2 cellular contexts compared by ENCODE assay signal in the genomic region with DNA sequence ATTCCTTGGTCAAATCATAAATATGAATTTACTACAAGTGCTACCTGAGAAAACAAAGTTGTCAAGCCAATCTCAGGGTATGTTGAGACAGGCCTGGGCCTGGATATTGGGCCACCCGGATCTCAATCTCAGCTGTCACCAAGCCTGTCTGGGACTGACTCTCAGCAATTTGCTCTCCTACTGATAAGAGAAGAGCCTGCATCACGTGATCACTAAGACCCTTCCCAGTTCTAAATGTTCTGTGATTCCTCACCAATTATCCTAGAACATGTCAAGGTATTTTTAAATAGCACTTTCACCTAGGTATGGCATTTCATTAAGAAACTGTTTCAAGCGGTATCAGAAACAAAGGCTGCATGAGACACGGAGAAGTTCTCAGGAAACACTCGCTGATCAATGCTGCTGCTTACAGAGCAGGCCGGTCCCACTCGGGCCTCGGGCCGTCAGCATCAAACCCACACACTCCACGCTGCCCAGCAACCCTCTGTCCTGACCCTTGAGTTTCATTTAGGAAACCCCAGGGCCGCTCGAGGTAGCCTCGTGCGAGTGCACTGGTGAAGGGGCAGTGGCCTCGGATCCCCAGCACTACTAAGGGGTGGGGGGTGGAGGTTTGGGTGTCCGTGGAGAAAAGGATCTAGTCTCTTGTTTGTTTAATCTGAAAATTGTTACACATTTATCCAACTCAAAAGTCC.
TF ChIP-seq lines count a peak whose summit lies in the region.

No MANE protein-coding gene starts in this region.

TF ChIP-seq in GM12878, 131 proteins besides CTCF, POLR2A, EP300 and RAD21:
- TF ChIP-seq RAD51 (IDR thresholded peaks at IDR 0.05) (peak; percentile 82), ZNF622 (IDR thresholded peaks at IDR 0.05) (no peak), POLR2AphosphoS5 (IDR thresholded peaks at IDR 0.05; ENCODE audit: low read length) (peak; percentile 53), CBX5 (IDR thresholded peaks at IDR 0.05; ENCODE audit: low read depth) (no peak), BACH1 (IDR thresholded peaks at IDR 0.05; ENCODE audit: borderline replicate concordance) (no peak), PML (IDR thresholded peaks at IDR 0.05; ENCODE audit: low read length) (no peak)
- TF ChIP-seq, protein P1, sequence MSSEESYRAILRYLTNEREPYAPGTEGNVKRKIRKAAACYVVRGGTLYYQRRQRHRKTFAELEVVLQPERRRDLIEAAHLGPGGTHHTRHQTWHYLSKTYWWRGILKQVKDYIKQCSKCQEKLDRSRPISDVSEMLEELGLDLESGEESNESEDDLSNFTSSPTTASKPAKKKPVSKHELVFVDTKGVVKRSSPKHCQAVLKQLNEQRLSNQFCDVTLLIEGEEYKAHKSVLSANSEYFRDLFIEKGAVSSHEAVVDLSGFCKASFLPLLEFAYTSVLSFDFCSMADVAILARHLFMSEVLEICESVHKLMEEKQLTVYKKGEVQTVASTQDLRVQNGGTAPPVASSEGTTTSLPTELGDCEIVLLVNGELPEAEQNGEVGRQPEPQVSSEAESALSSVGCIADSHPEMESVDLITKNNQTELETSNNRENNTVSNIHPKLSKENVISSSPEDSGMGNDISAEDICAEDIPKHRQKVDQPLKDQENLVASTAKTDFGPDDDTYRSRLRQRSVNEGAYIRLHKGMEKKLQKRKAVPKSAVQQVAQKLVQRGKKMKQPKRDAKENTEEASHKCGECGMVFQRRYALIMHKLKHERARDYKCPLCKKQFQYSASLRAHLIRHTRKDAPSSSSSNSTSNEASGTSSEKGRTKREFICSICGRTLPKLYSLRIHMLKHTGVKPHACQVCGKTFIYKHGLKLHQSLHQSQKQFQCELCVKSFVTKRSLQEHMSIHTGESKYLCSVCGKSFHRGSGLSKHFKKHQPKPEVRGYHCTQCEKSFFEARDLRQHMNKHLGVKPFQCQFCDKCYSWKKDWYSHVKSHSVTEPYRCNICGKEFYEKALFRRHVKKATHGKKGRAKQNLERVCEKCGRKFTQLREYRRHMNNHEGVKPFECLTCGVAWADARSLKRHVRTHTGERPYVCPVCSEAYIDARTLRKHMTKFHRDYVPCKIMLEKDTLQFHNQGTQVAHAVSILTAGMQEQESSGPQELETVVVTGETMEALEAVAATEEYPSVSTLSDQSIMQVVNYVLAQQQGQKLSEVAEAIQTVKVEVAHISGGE (CRISPR knock-in tag; IDR thresholded peaks at IDR 0.05), result 0 out of 2 replicates have a peak, but pooled peaks have one; percentile 34

TF ChIP-seq in HepG2, 621 proteins besides CTCF, POLR2A, EP300 and RAD21 (continues in another document):
- TF ChIP-seq, protein P2, sequence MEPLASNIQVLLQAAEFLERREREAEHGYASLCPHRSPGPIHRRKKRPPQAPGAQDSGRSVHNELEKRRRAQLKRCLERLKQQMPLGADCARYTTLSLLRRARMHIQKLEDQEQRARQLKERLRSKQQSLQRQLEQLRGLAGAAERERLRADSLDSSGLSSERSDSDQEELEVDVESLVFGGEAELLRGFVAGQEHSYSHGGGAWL (CRISPR knock-in tag; IDR thresholded peaks at IDR 0.05), result no peak
- TF ChIP-seq ZNF446 (CRISPR knock-in tag; IDR thresholded peaks at IDR 0.05) (no peak), HNRNPK (IDR thresholded peaks at IDR 0.05; ENCODE audit: low read depth, low read length, poor library complexity, severe bottlenecking) (no peak), MXD4 (CRISPR knock-in tag; IDR thresholded peaks at IDR 0.05) (no peak), RAD51 (IDR thresholded peaks at IDR 0.05; ENCODE audit: borderline replicate concordance) (peak; percentile 41; the same call in 1 of the 2 replicates), IKZF1 (IDR thresholded peaks at IDR 0.05) (no peak), KLF16 (CRISPR knock-in tag; IDR thresholded peaks at IDR 0.05) (no peak), TEAD2 (CRISPR knock-in tag; IDR thresholded peaks at IDR 0.05) (no peak), ZNF451 (CRISPR knock-in tag; IDR thresholded peaks at IDR 0.05) (no peak), ZFP36L1 (CRISPR knock-in tag; IDR thresholded peaks at IDR 0.05) (no peak), ZNF12 (CRISPR knock-in tag; IDR thresholded peaks at IDR 0.05) (no peak), SOX13 (IDR thresholded peaks at IDR 0.05) (no peak), SOX13 (CRISPR knock-in tag; conservative IDR thresholded peaks at IDR 0.05 in 1 of 2, IDR thresholded peaks at IDR 0.05 in 1 of 2) (0 out of 4 replicates have a peak, but pooled peaks of 1 of the 2 experiments have one; percentile 39)
- TF ChIP-seq, protein P3, sequence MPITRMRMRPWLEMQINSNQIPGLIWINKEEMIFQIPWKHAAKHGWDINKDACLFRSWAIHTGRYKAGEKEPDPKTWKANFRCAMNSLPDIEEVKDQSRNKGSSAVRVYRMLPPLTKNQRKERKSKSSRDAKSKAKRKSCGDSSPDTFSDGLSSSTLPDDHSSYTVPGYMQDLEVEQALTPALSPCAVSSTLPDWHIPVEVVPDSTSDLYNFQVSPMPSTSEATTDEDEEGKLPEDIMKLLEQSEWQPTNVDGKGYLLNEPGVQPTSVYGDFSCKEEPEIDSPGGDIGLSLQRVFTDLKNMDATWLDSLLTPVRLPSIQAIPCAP (CRISPR knock-in tag; IDR thresholded peaks at IDR 0.05; ENCODE audit: low read depth), result no peak
- TF ChIP-seq, protein P4, sequence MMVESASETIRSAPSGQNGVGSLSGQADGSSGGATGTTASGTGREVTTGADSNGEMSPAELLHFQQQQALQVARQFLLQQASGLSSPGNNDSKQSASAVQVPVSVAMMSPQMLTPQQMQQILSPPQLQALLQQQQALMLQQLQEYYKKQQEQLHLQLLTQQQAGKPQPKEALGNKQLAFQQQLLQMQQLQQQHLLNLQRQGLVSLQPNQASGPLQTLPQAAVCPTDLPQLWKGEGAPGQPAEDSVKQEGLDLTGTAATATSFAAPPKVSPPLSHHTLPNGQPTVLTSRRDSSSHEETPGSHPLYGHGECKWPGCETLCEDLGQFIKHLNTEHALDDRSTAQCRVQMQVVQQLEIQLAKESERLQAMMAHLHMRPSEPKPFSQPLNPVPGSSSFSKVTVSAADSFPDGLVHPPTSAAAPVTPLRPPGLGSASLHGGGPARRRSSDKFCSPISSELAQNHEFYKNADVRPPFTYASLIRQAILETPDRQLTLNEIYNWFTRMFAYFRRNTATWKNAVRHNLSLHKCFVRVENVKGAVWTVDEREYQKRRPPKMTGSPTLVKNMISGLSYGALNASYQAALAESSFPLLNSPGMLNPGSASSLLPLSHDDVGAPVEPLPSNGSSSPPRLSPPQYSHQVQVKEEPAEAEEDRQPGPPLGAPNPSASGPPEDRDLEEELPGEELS (CRISPR knock-in tag; IDR thresholded peaks at IDR 0.05), result no peak
- TF ChIP-seq, protein P5, sequence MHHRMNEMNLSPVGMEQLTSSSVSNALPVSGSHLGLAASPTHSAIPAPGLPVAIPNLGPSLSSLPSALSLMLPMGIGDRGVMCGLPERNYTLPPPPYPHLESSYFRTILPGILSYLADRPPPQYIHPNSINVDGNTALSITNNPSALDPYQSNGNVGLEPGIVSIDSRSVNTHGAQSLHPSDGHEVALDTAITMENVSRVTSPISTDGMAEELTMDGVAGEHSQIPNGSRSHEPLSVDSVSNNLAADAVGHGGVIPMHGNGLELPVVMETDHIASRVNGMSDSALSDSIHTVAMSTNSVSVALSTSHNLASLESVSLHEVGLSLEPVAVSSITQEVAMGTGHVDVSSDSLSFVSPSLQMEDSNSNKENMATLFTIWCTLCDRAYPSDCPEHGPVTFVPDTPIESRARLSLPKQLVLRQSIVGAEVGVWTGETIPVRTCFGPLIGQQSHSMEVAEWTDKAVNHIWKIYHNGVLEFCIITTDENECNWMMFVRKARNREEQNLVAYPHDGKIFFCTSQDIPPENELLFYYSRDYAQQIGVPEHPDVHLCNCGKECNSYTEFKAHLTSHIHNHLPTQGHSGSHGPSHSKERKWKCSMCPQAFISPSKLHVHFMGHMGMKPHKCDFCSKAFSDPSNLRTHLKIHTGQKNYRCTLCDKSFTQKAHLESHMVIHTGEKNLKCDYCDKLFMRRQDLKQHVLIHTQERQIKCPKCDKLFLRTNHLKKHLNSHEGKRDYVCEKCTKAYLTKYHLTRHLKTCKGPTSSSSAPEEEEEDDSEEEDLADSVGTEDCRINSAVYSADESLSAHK (CRISPR knock-in tag; IDR thresholded peaks at IDR 0.05; ENCODE audit: borderline replicate concordance), result no peak
- TF ChIP-seq, protein P6, sequence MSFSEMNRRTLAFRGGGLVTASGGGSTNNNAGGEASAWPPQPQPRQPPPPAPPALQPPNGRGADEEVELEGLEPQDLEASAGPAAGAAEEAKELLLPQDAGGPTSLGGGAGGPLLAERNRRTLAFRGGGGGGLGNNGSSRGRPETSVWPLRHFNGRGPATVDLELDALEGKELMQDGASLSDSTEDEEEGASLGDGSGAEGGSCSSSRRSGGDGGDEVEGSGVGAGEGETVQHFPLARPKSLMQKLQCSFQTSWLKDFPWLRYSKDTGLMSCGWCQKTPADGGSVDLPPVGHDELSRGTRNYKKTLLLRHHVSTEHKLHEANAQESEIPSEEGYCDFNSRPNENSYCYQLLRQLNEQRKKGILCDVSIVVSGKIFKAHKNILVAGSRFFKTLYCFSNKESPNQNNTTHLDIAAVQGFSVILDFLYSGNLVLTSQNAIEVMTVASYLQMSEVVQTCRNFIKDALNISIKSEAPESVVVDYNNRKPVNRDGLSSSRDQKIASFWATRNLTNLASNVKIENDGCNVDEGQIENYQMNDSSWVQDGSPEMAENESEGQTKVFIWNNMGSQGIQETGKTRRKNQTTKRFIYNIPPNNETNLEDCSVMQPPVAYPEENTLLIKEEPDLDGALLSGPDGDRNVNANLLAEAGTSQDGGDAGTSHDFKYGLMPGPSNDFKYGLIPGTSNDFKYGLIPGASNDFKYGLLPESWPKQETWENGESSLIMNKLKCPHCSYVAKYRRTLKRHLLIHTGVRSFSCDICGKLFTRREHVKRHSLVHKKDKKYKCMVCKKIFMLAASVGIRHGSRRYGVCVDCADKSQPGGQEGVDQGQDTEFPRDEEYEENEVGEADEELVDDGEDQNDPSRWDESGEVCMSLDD (CRISPR knock-in tag; IDR thresholded peaks at IDR 0.05; ENCODE audit: borderline replicate concordance), result no peak
- TF ChIP-seq, protein P7, sequence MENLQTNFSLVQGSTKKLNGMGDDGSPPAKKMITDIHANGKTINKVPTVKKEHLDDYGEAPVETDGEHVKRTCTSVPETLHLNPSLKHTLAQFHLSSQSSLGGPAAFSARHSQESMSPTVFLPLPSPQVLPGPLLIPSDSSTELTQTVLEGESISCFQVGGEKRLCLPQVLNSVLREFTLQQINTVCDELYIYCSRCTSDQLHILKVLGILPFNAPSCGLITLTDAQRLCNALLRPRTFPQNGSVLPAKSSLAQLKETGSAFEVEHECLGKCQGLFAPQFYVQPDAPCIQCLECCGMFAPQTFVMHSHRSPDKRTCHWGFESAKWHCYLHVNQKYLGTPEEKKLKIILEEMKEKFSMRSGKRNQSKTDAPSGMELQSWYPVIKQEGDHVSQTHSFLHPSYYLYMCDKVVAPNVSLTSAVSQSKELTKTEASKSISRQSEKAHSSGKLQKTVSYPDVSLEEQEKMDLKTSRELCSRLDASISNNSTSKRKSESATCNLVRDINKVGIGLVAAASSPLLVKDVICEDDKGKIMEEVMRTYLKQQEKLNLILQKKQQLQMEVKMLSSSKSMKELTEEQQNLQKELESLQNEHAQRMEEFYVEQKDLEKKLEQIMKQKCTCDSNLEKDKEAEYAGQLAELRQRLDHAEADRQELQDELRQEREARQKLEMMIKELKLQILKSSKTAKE (CRISPR knock-in tag; IDR thresholded peaks at IDR 0.05; ENCODE audit: borderline replicate concordance), result peak; percentile 26; the same call in 1 of the 2 replicates
- TF ChIP-seq, protein P8, sequence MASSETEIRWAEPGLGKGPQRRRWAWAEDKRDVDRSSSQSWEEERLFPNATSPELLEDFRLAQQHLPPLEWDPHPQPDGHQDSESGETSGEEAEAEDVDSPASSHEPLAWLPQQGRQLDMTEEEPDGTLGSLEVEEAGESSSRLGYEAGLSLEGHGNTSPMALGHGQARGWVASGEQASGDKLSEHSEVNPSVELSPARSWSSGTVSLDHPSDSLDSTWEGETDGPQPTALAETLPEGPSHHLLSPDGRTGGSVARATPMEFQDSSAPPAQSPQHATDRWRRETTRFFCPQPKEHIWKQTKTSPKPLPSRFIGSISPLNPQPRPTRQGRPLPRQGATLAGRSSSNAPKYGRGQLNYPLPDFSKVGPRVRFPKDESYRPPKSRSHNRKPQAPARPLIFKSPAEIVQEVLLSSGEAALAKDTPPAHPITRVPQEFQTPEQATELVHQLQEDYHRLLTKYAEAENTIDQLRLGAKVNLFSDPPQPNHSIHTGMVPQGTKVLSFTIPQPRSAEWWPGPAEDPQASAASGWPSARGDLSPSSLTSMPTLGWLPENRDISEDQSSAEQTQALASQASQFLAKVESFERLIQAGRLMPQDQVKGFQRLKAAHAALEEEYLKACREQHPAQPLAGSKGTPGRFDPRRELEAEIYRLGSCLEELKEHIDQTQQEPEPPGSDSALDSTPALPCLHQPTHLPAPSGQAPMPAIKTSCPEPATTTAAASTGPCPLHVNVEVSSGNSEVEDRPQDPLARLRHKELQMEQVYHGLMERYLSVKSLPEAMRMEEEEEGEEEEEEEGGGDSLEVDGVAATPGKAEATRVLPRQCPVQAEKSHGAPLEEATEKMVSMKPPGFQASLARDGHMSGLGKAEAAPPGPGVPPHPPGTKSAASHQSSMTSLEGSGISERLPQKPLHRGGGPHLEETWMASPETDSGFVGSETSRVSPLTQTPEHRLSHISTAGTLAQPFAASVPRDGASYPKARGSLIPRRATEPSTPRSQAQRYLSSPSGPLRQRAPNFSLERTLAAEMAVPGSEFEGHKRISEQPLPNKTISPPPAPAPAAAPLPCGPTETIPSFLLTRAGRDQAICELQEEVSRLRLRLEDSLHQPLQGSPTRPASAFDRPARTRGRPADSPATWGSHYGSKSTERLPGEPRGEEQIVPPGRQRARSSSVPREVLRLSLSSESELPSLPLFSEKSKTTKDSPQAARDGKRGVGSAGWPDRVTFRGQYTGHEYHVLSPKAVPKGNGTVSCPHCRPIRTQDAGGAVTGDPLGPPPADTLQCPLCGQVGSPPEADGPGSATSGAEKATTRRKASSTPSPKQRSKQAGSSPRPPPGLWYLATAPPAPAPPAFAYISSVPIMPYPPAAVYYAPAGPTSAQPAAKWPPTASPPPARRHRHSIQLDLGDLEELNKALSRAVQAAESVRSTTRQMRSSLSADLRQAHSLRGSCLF (CRISPR knock-in tag; IDR thresholded peaks at IDR 0.05; ENCODE audit: borderline replicate concordance), result no peak
- TF ChIP-seq, protein P9, sequence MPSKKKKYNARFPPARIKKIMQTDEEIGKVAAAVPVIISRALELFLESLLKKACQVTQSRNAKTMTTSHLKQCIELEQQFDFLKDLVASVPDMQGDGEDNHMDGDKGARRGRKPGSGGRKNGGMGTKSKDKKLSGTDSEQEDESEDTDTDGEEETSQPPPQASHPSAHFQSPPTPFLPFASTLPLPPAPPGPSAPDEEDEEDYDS (CRISPR knock-in tag; IDR thresholded peaks at IDR 0.05), result no peak
